Comparison of ENCODE assay signal across 27 cellular contexts in the genomic region with DNA sequence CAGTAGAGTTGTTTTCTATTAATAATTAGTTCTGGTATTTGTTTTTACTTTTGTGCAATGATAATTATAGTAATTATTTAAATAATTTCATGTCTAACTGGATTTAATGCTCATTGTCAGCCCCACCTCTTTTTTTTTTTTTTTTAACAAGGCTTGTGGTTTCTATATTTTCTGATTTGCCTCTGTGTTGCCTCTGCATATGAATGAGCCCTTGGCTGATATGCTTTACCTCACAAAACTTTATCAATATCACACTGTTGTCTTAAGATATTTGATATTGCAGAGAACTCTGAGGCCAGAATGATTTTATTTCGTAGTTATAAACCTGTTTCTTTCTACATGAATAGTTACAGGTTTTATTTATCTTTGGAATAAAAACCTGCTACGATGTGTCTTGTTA.
"Had no signal": no experiment of that assay in that cellular context is flagged by ENCODE, and none has a peak within 500 bp of the region (broad histone marks: within the 10 kb centered on the region; RNA-seq: fewer than 3 reads in every experiment).

No MANE protein-coding gene starts in this region.

- H3K36me3 ChIP-seq: adrenal gland, cardiac muscle cell, colonic mucosa, gastrocnemius medialis, spleen, thoracic aorta had no signal

- DNase-seq: activated CD4-positive, alpha-beta T cell treated with anti-CD3 and anti-CD28 coated beads for 4 hours; activated CD4-positive, alpha-beta T cell treated with anti-CD3 and anti-CD28 coated beads, Interleukin-2, amount 50 U/mL, for 4 hours; activated CD8-positive, alpha-beta memory T cell treated with anti-CD3 and anti-CD28 coated beads for 24 hours; activated effector memory CD4-positive, alpha-beta T cell treated with Interleukin-2 at 50 U/mL for 16 hours; activated naive CD4-positive, alpha-beta T cell treated with Interleukin-2 at 50 U/mL for 16 hours; activated naive CD8-positive, alpha-beta T cell treated with anti-CD3 and anti-CD28 coated beads for 36 hours; adrenal gland; aorta; cerebellar nuclear complex; colonic mucosa; dorsolateral prefrontal cortex; effector memory CD4-positive, alpha-beta T cell; gastrocnemius medialis; left colon; mammary epithelial cell; posterior cingulate gyrus; right cardiac atrium; spleen; stimulated activated CD4-positive, alpha-beta T cell treated with anti-CD3 and anti-CD28 coated beads, Interleukin-4, amount 100 ng/mL, for 1 hour; trophoblast cell had no signal

- H3K27ac Mint-ChIP-seq: activated naive CD8-positive, alpha-beta T cell treated with anti-CD3 and anti-CD28 coated beads for 36 hours; brain; stimulated activated naive CD8-positive, alpha-beta T cell treated with anti-CD3 and anti-CD28 coated beads, Interleukin-15, Interleukin-2, amounts not matched to agents 100 ng/mL and 50 ng/mL, for 24 hours; T-helper 2 cell treated with Interferon-gamma antibody and Interleukin-4, amounts not matched to agents 5 μg/mL and 100 μg/mL, for 36 hours had no signal

- H3K27me3 Mint-ChIP-seq: activated naive CD8-positive, alpha-beta T cell treated with anti-CD3 and anti-CD28 coated beads for 36 hours; brain; stimulated activated naive CD8-positive, alpha-beta T cell treated with anti-CD3 and anti-CD28 coated beads, Interleukin-15, Interleukin-2, amounts not matched to agents 100 ng/mL and 50 ng/mL, for 24 hours had no signal

- H2AFZ ChIP-seq: hepatocyte had no signal

- H3K4me1 ChIP-seq: adrenal gland, colonic mucosa, gastrocnemius medialis had no signal

- H3K9me3 ChIP-seq: adrenal gland, colonic mucosa, gastrocnemius medialis, spleen, thoracic aorta had no signal

- H3K27ac ChIP-seq: adrenal gland, cardiac muscle cell, colonic mucosa, dorsolateral prefrontal cortex, gastrocnemius medialis, hepatocyte, spleen, thoracic aorta had no signal

- H3K79me2 ChIP-seq: hepatocyte had no signal

- H3K4me3 Mint-ChIP-seq: activated naive CD8-positive, alpha-beta T cell treated with anti-CD3 and anti-CD28 coated beads for 36 hours; brain; nephron; stimulated activated naive CD8-positive, alpha-beta T cell treated with anti-CD3 and anti-CD28 coated beads, Interleukin-15, Interleukin-2, amounts not matched to agents 100 ng/mL and 50 ng/mL, for 24 hours; T-helper 2 cell treated with Interferon-gamma antibody and Interleukin-4, amounts not matched to agents 5 μg/mL and 100 μg/mL, for 36 hours had no signal

- ATAC-seq: gastrocnemius medialis, left colon, right cardiac atrium had no signal

- H3K4me3 ChIP-seq: adrenal gland, cardiac muscle cell, colonic mucosa, dorsolateral prefrontal cortex, gastrocnemius medialis, hepatocyte, spleen, thoracic aorta had no signal

- H3K36me3 Mint-ChIP-seq: activated naive CD8-positive, alpha-beta T cell treated with anti-CD3 and anti-CD28 coated beads for 36 hours; brain had no signal
